Comparison of ENCODE assay signal across 14 cellular contexts in the genomic region with DNA sequence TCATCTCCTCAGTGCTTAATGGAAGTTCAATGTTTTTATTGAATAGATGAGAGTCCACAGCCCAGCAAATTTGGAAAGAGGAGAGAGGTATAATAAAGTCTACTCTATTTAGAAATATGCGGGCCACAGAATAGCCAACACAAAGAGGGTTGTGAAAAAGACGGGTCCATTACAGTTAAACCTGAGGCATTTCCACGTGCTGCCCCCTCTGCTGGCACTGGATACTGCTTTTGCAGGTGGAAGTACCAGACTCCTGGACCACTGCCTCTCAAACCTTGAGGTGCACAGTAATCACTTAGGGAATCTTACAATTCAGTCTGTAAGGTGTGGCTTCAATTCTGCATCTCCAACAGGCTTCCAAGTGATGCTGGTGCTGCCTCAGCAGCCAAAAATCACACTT. TPM values are rescaled to one million over a fixed set of nuclear protein-coding genes. Genes with fewer than 3 reads are reported as not detected.
DNase-seq lines count a peak whose midpoint lies in the region; ATAC-seq and TF ChIP-seq lines count a peak whose summit lies in the region.
"Had no signal": no experiment of that assay in that cellular context is flagged by ENCODE, and none has a peak within 500 bp of the region (broad histone marks: within the 10 kb centered on the region; RNA-seq: fewer than 3 reads in every experiment).

No MANE protein-coding gene starts in this region.

- BruUV-seq in mammary epithelial cell (replicated peaks; lab: Mats Ljungman, UMichigan) = no TSS peak

- H3K18ac ChIP-seq in mesendoderm (ENCODE audit: low read length) = no peak overlapping the region

- no peaks in the 10 kb centered on the region for H4K20me1 ChIP-seq in mammary epithelial cell (ENCODE audit: insufficient read depth, low read length)

- ATAC-seq in HG02852 (IDR thresholded peaks at IDR 0.05; ENCODE audit: unreplicated experiment) = no peak
- ATAC-seq in GM19463 (IDR thresholded peaks at IDR 0.05; ENCODE audit: unreplicated experiment) = no peak
- ATAC-seq: activated T-cell treated with anti-CD3 and anti-CD28 coated beads, Interleukin-2, amount 50 U/mL, for 4 hours; body of pancreas; left cardiac atrium; stimulated activated effector memory CD8-positive, alpha-beta T cell treated with anti-CD3 and anti-CD28 coated beads, Interleukin-12 subunit alpha, Interleukin-12 subunit beta, amount 100 ng/mL, for 72 hours had no signal

- no peak overlapping the region for H2AFZ ChIP-seq in mammary epithelial cell (ENCODE audit: low read depth, low read length)

- H3K4me3 ChIP-seq in mammary epithelial cell (replicated peaks in 1 of 3; ENCODE audit: insufficient read depth in 1 of 3, low read depth in 2 of 3, low read length in 3 of 3) = no peak overlapping the region
- no peak overlapping the region for H3K4me3 ChIP-seq in mesendoderm (ENCODE audit: low read length)
- H3K4me3 ChIP-seq: body of pancreas had no signal

- peak; percentile 22 to 24 for TF ChIP-seq CTCF in mammary epithelial cell (conservative IDR thresholded peaks at IDR 0.05 in 1 of 2, IDR thresholded peaks at IDR 0.05 in 1 of 2; ENCODE audit: extremely low read depth in 1 of 2, insufficient read depth in 1 of 2, low read depth in 1 of 2, low read length in 2 of 2)

- in situ Hi-C loops in mammary epithelial cell (cut with MboI; ENCODE audit: low sequenced_read_pairs in 2 of 2) = no loop called here

- H3K4me2 ChIP-seq in mammary epithelial cell (ENCODE audit: insufficient read depth, low read depth, low read length) = no peak overlapping the region
- no peak overlapping the region for H3K4me2 ChIP-seq in mesendoderm (ENCODE audit: low read length)

- no peak overlapping the region for H2BK120ac ChIP-seq in mesendoderm (ENCODE audit: low read depth, low read length)

- H3K4me1 ChIP-seq in mammary epithelial cell (ENCODE audit: insufficient read depth, low read length) = peaks cover 9% of the 10 kb centered on the region
- no peaks in the 10 kb centered on the region for H3K4me1 ChIP-seq in mesendoderm (ENCODE audit: control insufficient read depth, low read depth, low read length)

- no peak overlapping the region for H4K8ac ChIP-seq in mesendoderm (ENCODE audit: low read depth, low read length)

- no peaks in the 10 kb centered on the region for H3K9me3 ChIP-seq in mammary epithelial cell (replicated peaks; ENCODE audit: insufficient read depth, low read length)
- H3K9me3 ChIP-seq: body of pancreas, neutrophil had no signal

- H3K36me3 ChIP-seq in mammary epithelial cell (ENCODE audit: insufficient read depth, low read length) = no peaks in the 10 kb centered on the region
- no peaks in the 10 kb centered on the region for H3K36me3 ChIP-seq in mesendoderm (ENCODE audit: control insufficient read depth, insufficient read depth, low read length)
- H3K36me3 ChIP-seq: neutrophil had no signal

- dilution Hi-C loops in mammary epithelial cell (cut with HindIII; ENCODE audit: low sequenced_read_pairs) = no loop called here

- no peak overlapping the region for H2AK5ac ChIP-seq in mesendoderm (ENCODE audit: low read length)

- no peak overlapping the region for H2BK5ac ChIP-seq in mesendoderm (ENCODE audit: low read length)

- peak; percentile 0 for DNase-seq in NCI-H2227 (lab: John Stamatoyannopoulos, UW; ENCODE audit: unreplicated experiment)
- no peak for DNase-seq in NCI-H2227 treated with DMSO at 0.1 percent for 48 hours (lab: John Stamatoyannopoulos, UW)
- peak; percentile 22 for DNase-seq in HuH-7.5 (ENCODE audit: low spot score)
- no peak for DNase-seq in mammary epithelial cell
- peak; percentile 31 for DNase-seq in mesendoderm
- DNase-seq in stimulated activated CD4-positive, alpha-beta T cell treated with anti-CD3 and anti-CD28 coated beads, Interleukin-12 subunit alpha, Interleukin-12 subunit beta, amount 100 ng/mL, for 4 hours = no peak
- DNase-seq: activated T-cell treated with anti-CD3 and anti-CD28 coated beads, Interleukin-2, amount 50 U/mL, for 4 hours; left cardiac atrium; stimulated activated CD4-positive, alpha-beta T cell treated with anti-CD3 and anti-CD28 coated beads, Interleukin-15, amount 100 ng/mL, for 24 hours had no signal

- H3K27me3 ChIP-seq in mammary epithelial cell (ENCODE audit: insufficient read depth, low read length) = no peaks in the 10 kb centered on the region
- H3K27me3 ChIP-seq in mesendoderm (ENCODE audit: insufficient read depth, low read length, poor library complexity) = no peaks in the 10 kb centered on the region
- H3K27me3 ChIP-seq: body of pancreas had no signal

- H4K5ac ChIP-seq in mesendoderm (ENCODE audit: low read length) = no peak overlapping the region

- H3K9ac ChIP-seq in mammary epithelial cell (ENCODE audit: insufficient read depth, low read length) (no peak overlapping the region), mesendoderm (ENCODE audit: low read length) (no peak overlapping the region)

- no peak overlapping the region for H3K4ac ChIP-seq in mesendoderm (ENCODE audit: low read depth, low read length)

- WGBS in mammary epithelial cell (ENCODE audit: low coverage, missing lambda C conversion rate) = 31% methylated on average over 3 of the region's 3 CpGs
- WGBS in mesendoderm (ENCODE audit: extremely low coverage, insufficient coverage, low lambda C conversion rate) = no CpG with 5 or more reads among the region's 3 CpGs

- H3K79me2 ChIP-seq in mammary epithelial cell (ENCODE audit: insufficient read depth, low read length) = peaks cover 13% of the 10 kb centered on the region
- H3K79me2 ChIP-seq in mesendoderm (ENCODE audit: control insufficient read depth, insufficient read depth, low read length) = no peaks in the 10 kb centered on the region

- CTCF ChIA-PET in mammary epithelial cell (lab: Charles Lee; ENCODE audit: low non-redundant PET) = interaction anchor here (0.7 kb wide), 1 partner anchor 27 kb away, joined by 4 read pairs; no protein-coding TSS in a partner anchor

- no peaks in the 10 kb centered on the region for H3K79me1 ChIP-seq in mesendoderm (ENCODE audit: low read length)

- H3K27ac ChIP-seq in mammary epithelial cell (ENCODE audit: insufficient read depth, low read depth, low read length) = no peak overlapping the region
- H3K27ac ChIP-seq in mesendoderm (ENCODE audit: low read depth, low read length) = no peak overlapping the region
- H3K27ac ChIP-seq: body of pancreas, neutrophil had no signal

- H3K56ac ChIP-seq in mesendoderm (ENCODE audit: low read length) = no peak overlapping the region

- no peak overlapping the region for H3K23ac ChIP-seq in mesendoderm (ENCODE audit: low read length)

- H2BK15ac ChIP-seq in mesendoderm (replicated peaks; ENCODE audit: low read depth) = no peak overlapping the region

- intact Hi-C loops in mammary epithelial cell (cut with micrococcal nuclease) = no loop called here

RNA-seq across cellular contexts. Expression of gene TFDP2, which starts 3.0 kb away (rescaled TPM):
- total RNA-seq in mammary epithelial cell = 10 to 100 TPM; 28.6 to 48.5 TPM
- 26.8 TPM for polyA plus RNA-seq in mammary epithelial cell
- 25.3 TPM for polyA minus RNA-seq in mammary epithelial cell
- 120 TPM for polyA plus RNA-seq in mesendoderm (2013, experiment 1 of 2)
- polyA plus RNA-seq in mesendoderm (2013, experiment 2 of 2) = 123 TPM

Comparison
In these comparisons a context has a peak if more than half of its experiments do, and no peak if none do; other contexts are left out.
1. DNase-seq: peak in NCI-H2227 (single experiment), HuH-7.5 (single experiment) and mesendoderm (single experiment); none in NCI-H2227 treated with DMSO at 0.1 percent for 48 hours (single experiment), mammary epithelial cell (single experiment) and stimulated activated CD4-positive, alpha-beta T cell treated with anti-CD3 and anti-CD28 coated beads, Interleukin-12 subunit alpha, Interleukin-12 subunit beta, amount 100 ng/mL, for 4 hours (single experiment).